9 cellular contexts compared by ENCODE assay signal in the genomic region with DNA sequence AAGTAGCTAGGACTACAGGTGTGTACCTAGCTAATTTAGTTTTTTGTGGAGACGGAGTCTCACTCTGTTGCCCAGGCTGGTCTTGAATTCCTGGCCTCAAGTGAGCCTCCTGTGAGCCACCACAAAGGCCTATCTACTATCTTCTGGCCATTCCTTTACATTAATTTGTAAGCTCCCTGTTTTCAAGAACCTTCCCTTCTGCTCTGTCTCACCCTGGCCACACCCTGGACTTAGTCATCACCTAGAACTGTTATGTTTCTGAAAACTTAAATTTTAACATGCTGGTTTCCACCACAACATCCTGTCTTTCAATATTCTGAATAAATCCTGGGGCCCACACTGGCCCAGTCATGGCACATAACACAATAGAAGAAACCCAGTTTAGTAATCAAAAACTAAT. TPM values are rescaled to one million over a fixed set of nuclear protein-coding genes. Genes with fewer than 3 reads are reported as not detected.
A peak's percentile ranks its signal among the peaks of the same experiment; 100 is the strongest.
DNase-seq lines count a peak whose midpoint lies in the region; ATAC-seq and TF ChIP-seq lines count a peak whose summit lies in the region.
"Had no signal": no experiment of that assay in that cellular context is flagged by ENCODE, and none has a peak within 500 bp of the region (broad histone marks: within the 10 kb centered on the region; RNA-seq: fewer than 3 reads in every experiment).

No MANE protein-coding gene starts in this region.

- H3K4me1 ChIP-seq in thyroid gland = peaks cover 0 to 15% of the 10 kb centered on the region in 2 donors
- H3K4me1 ChIP-seq in sigmoid colon = peaks cover 0 to 8% (median 3%) of the 10 kb centered on the region in 4 donors

- CTCF ChIA-PET in activated CD4-positive, alpha-beta memory T cell treated with anti-CD3 and anti-CD28 coated beads for 36 hours (lab: Charles Lee) = interaction anchor here (0.6 to 5.3 kb wide), 18 partner anchors 9 to 258 kb away, joined by 3 to 45 read pairs (median 4); partner anchors contain the start of genes ADAMTS4, PPOX, TOMM40L and UFC1

- H3K4me3 Mint-ChIP-seq in activated CD4-positive, alpha-beta memory T cell treated with anti-CD3 and anti-CD28 coated beads for 36 hours = peak overlapping the region; percentile 3

- peak overlapping the region; percentile 95 for H3K27ac Mint-ChIP-seq in activated CD4-positive, alpha-beta memory T cell treated with anti-CD3 and anti-CD28 coated beads for 36 hours
- H3K27ac Mint-ChIP-seq: nephron had no signal

- TF ChIP-seq POLR2A in thyroid gland (IDR thresholded peaks at IDR 0.05) = no peak
- no peak for TF ChIP-seq POLR2A in sigmoid colon (IDR thresholded peaks at IDR 0.05)

- H3K27ac ChIP-seq in thyroid gland = no peak overlapping the region
- H3K27ac ChIP-seq in sigmoid colon = no peak overlapping the region

- H3K36me3 Mint-ChIP-seq in activated CD4-positive, alpha-beta memory T cell treated with anti-CD3 and anti-CD28 coated beads for 36 hours = peaks cover under 1% of the 10 kb centered on the region

- TF ChIP-seq CTCF in thyroid gland (IDR thresholded peaks at IDR 0.05) (no peak), sigmoid colon (IDR thresholded peaks at IDR 0.05) (no peak)

- no peaks in the 10 kb centered on the region for H3K9me3 ChIP-seq in thyroid gland
- no peaks in the 10 kb centered on the region for H3K9me3 ChIP-seq in sigmoid colon

- POLR2A ChIA-PET in activated CD4-positive, alpha-beta memory T cell treated with anti-CD3 and anti-CD28 coated beads for 36 hours (lab: Charles Lee) = interaction anchor here (0.7 to 1.7 kb wide), 5 partner anchors 9 to 64 kb away, joined by 3 to 14 read pairs (median 4); partner anchors contain the start of genes NDUFS2, NIT1, PFDN2 and PPOX

- H3K27me3 ChIP-seq in thyroid gland (no peaks in the 10 kb centered on the region), sigmoid colon (no peaks in the 10 kb centered on the region)

- no peaks in the 10 kb centered on the region for H3K9me3 Mint-ChIP-seq in activated CD4-positive, alpha-beta memory T cell treated with anti-CD3 and anti-CD28 coated beads for 36 hours
- H3K9me3 Mint-ChIP-seq: nephron had no signal

- 95 to 100% methylated on average over 1 of the region's 1 CpG for WGBS in thyroid gland, 2 donors
- WGBS in sigmoid colon, 2 donors = 82 to 91% methylated on average over 1 of the region's 1 CpG

- TF ChIP-seq EP300 in sigmoid colon (IDR thresholded peaks at IDR 0.05) = no peak

- DNase-seq in activated CD4-positive, alpha-beta memory T cell treated with anti-CD3 and anti-CD28 coated beads for 36 hours = peak; percentile 80
- DNase-seq in glomerular visceral epithelial cell (ENCODE audit: extremely low spot score) (peak; percentile 60), Kasumi-1 (lab: John Stamatoyannopoulos, UW) (no peak), thyroid gland (no peak), NCI-H748 (lab: John Stamatoyannopoulos, UW; ENCODE audit: unreplicated experiment) (no peak), sigmoid colon (no peak)

- ATAC-seq in GM18909 (IDR thresholded peaks at IDR 0.05; ENCODE audit: poor library complexity, unreplicated experiment) (peak; percentile 49), HG03378 (IDR thresholded peaks at IDR 0.05; ENCODE audit: unreplicated experiment) (peak; percentile 65)

- no peaks in the 10 kb centered on the region for H3K27me3 Mint-ChIP-seq in activated CD4-positive, alpha-beta memory T cell treated with anti-CD3 and anti-CD28 coated beads for 36 hours

- H3K4me1 Mint-ChIP-seq in activated CD4-positive, alpha-beta memory T cell treated with anti-CD3 and anti-CD28 coated beads for 36 hours (ENCODE audit: low read depth) = peaks cover 76% of the 10 kb centered on the region

- no peaks in the 10 kb centered on the region for H3K36me3 ChIP-seq in thyroid gland
- H3K36me3 ChIP-seq in sigmoid colon = no peaks in the 10 kb centered on the region

- no peak overlapping the region for H3K4me3 ChIP-seq in thyroid gland (replicated peaks in 1 of 3)
- H3K4me3 ChIP-seq in sigmoid colon = no peak overlapping the region

- intact Hi-C loops in activated CD4-positive, alpha-beta memory T cell treated with anti-CD3 and anti-CD28 coated beads for 36 hours (cut with micrococcal nuclease) = loop anchor here (5.0 kb wide), 1 partner anchor 200 kb away; no protein-coding TSS in a partner anchor
- intact Hi-C loops in thyroid gland (cut with DNase I) = no loop called here
- intact Hi-C loops in sigmoid colon (cut with DNase I) = no loop called here

RNA-seq across cellular contexts. Expression of gene B4GALT3, which starts 4.9 kb away (rescaled TPM):
- total RNA-seq in activated CD4-positive, alpha-beta memory T cell treated with anti-CD3 and anti-CD28 coated beads for 36 hours = 10 to 100 TPM; 46.3 to 50.9 TPM
- total RNA-seq in thyroid gland (10 to 100 TPM; 24.1 to 34.0 (median 29.2) TPM), sigmoid colon (10 to 100 TPM; 10.7 to 19.3 (median 14.8) TPM)
- polyA plus RNA-seq in sigmoid colon = 10 to 100 TPM; 13.4 to 33.4 (median 16.8) TPM

RNA-seq across cellular contexts. Expression of gene PPOX, which starts 16.0 kb away (rescaled TPM):
- 10 to 100 TPM; 27.0 to 30.7 TPM for total RNA-seq in activated CD4-positive, alpha-beta memory T cell treated with anti-CD3 and anti-CD28 coated beads for 36 hours
- total RNA-seq in thyroid gland (10 to 100 TPM; 12.6 to 30.0 (median 21.8) TPM), sigmoid colon (10 to 100 TPM; 16.6 to 30.9 (median 21.3) TPM)
- 10 to 100 TPM in 2 of 3 donors, 1 to 10 TPM in 1; 7.4 to 17.7 (median 16.2) TPM for polyA plus RNA-seq in sigmoid colon

RNA-seq across cellular contexts. Expression of gene ADAMTS4, which starts 16.6 kb away (rescaled TPM):
- 1 to 10 TPM; 2.3 to 3.0 TPM for total RNA-seq in activated CD4-positive, alpha-beta memory T cell treated with anti-CD3 and anti-CD28 coated beads for 36 hours
- total RNA-seq in thyroid gland (10 to 100 TPM in 1 of 4 donors, 1 to 10 TPM in 3; 4.6 to 24.4 (median 9.4) TPM), sigmoid colon (10 to 100 TPM in 2 of 4 donors, 1 to 10 TPM in 2; 6.4 to 78.2 (median 10.8) TPM)
- polyA plus RNA-seq in sigmoid colon = 1 to 10 TPM in 1 of 3 donors, under 1 TPM in 2; 0.23 to 4.5 (median 0.60) TPM

RNA-seq across cellular contexts. Expression of gene NDUFS2, which starts 20.0 kb away (rescaled TPM):
- 100 to 1,000 TPM in 1 of 2 experiments, 10 to 100 TPM in 1; 98.3 to 103 TPM for total RNA-seq in activated CD4-positive, alpha-beta memory T cell treated with anti-CD3 and anti-CD28 coated beads for 36 hours
- total RNA-seq in thyroid gland = 100 to 1,000 TPM in 2 of 4 donors, 10 to 100 TPM in 2; 75.4 to 122 (median 99.9) TPM
- 100 to 1,000 TPM in 1 of 4 donors, 10 to 100 TPM in 3; 79.6 to 113 (median 92.6) TPM for total RNA-seq in sigmoid colon
- polyA plus RNA-seq in sigmoid colon = 100 to 1,000 TPM; 113 to 194 (median 123) TPM

RNA-seq across cellular contexts. Expression of gene USP21, which starts 22.9 kb away (rescaled TPM):
- total RNA-seq in activated CD4-positive, alpha-beta memory T cell treated with anti-CD3 and anti-CD28 coated beads for 36 hours = 10 to 100 TPM; 25.4 to 28.6 TPM
- total RNA-seq in thyroid gland (10 to 100 TPM; 21.2 to 27.6 (median 23.0) TPM), sigmoid colon (10 to 100 TPM; 11.4 to 24.1 (median 13.1) TPM)
- polyA plus RNA-seq in sigmoid colon = 10 to 100 TPM; 16.2 to 22.2 (median 17.3) TPM

Comparison
In these comparisons a context has a peak if more than half of its experiments do, and no peak if none do; other contexts are left out.
1. DNase-seq: peak in activated CD4-positive, alpha-beta memory T cell treated with anti-CD3 and anti-CD28 coated beads for 36 hours (single experiment) and glomerular visceral epithelial cell (single experiment); none in Kasumi-1 (0 of 2), thyroid gland (0 of 2), NCI-H748 (single experiment) and sigmoid colon (single experiment).